27 cellular contexts compared by ENCODE assay signal in the genomic region with DNA sequence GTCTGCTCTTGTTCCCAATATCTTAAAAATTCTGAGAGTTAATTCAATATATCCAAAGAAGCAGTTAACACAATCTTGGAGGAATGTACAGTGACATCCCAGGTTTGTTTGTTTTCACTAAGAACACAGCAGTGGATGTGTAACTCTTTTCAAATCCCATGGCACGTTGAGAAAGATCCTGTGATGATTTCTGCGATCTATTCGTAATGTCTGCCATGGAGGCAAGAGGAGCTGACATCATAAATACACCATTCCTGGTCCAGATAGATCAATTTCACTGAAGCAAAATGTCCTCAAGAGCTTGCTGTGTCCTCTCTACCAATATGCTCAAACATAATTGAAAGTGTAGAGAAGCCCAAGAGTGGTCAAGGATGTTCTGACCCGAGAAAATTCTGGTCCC.
"Had no signal": no experiment of that assay in that cellular context is flagged by ENCODE, and none has a peak within 500 bp of the region (broad histone marks: within the 10 kb centered on the region; RNA-seq: fewer than 3 reads in every experiment).

No MANE protein-coding gene starts in this region.

- DNase-seq: colonic mucosa; cortex of kidney; effector CD8-positive, alpha-beta T cell; effector memory CD8-positive, alpha-beta T cell; endodermal cell; erythroblast; foreskin keratinocyte; heart left ventricle; hypothalamus; immature natural killer cell; islet precursor cell; kidney; kidney glomerular epithelial cell; left colon; left lung; left ventricle myocardium superior; lower lobe of right lung; mesendoderm; midbrain; naive thymus-derived CD4-positive, alpha-beta T cell had no signal

- H3K4me1 Mint-ChIP-seq: immature natural killer cell; naive thymus-derived CD4-positive, alpha-beta T cell had no signal

- H3K4me3 ChIP-seq: colonic mucosa, gastroesophageal sphincter, heart left ventricle, hepatocyte, left lung, lower lobe of right lung had no signal

- H2AFZ ChIP-seq: hepatocyte had no signal

- H3K27me3 ChIP-seq: colonic mucosa, gastroesophageal sphincter, heart left ventricle, hepatocyte, left lung had no signal

- H3K4me3 Mint-ChIP-seq: dendritic cell treated with granulocyte-macrophage colony-stimulating factor and Interleukin-4, amounts not matched to agents 40 ng/mL and 50 ng/mL, for 4 days; effector memory CD8-positive, alpha-beta T cell; endodermal cell; immature natural killer cell; naive thymus-derived CD4-positive, alpha-beta T cell had no signal

- H3K9me3 ChIP-seq: colonic mucosa, gastroesophageal sphincter, heart left ventricle, left lung, lower lobe of right lung had no signal

- ATAC-seq: effector memory CD8-positive, alpha-beta T cell; esophagus mucosa; foreskin keratinocyte; gastroesophageal sphincter; heart left ventricle; left colon; left lung; left ventricle myocardium superior; lower lobe of right lung; naive thymus-derived CD4-positive, alpha-beta T cell had no signal

- FAIRE-seq: endometrium, frontal cortex, kidney had no signal

- H3K79me2 ChIP-seq: hepatocyte had no signal

- H3K4me1 ChIP-seq: colonic mucosa, foreskin keratinocyte, gastroesophageal sphincter, heart left ventricle, left lung, lower lobe of right lung had no signal

- H3K27me3 Mint-ChIP-seq: dendritic cell treated with granulocyte-macrophage colony-stimulating factor and Interleukin-4, amounts not matched to agents 40 ng/mL and 50 ng/mL, for 4 days; effector memory CD8-positive, alpha-beta T cell; naive thymus-derived CD4-positive, alpha-beta T cell had no signal

- H3K4me2 ChIP-seq: hepatocyte had no signal

- H3K27ac Mint-ChIP-seq: dendritic cell treated with granulocyte-macrophage colony-stimulating factor and Interleukin-4, amounts not matched to agents 40 ng/mL and 50 ng/mL, for 4 days; effector memory CD8-positive, alpha-beta T cell; endodermal cell; immature natural killer cell; naive thymus-derived CD4-positive, alpha-beta T cell had no signal

- H3K9me3 Mint-ChIP-seq: dendritic cell treated with granulocyte-macrophage colony-stimulating factor and Interleukin-4, amounts not matched to agents 40 ng/mL and 50 ng/mL, for 4 days; effector memory CD8-positive, alpha-beta T cell; endodermal cell had no signal

- H3K27ac ChIP-seq: colonic mucosa, epithelial cell of prostate, foreskin keratinocyte, gastroesophageal sphincter, heart left ventricle, hepatocyte, left lung, lower lobe of right lung had no signal

- H3K36me3 ChIP-seq: colonic mucosa, heart left ventricle, left lung, lower lobe of right lung had no signal
